19 cellular contexts compared by ENCODE assay signal in genomic region chr22:43168416-43169309, GRCh38. TPM values are rescaled to one million over a fixed set of nuclear protein-coding genes. Genes with fewer than 3 reads are reported as not detected.
DNase-seq lines count a peak whose midpoint lies in the region; ATAC-seq lines count a peak whose summit lies in the region.
"Had no signal": no experiment of that assay in that cellular context is flagged by ENCODE, and none has a peak within 500 bp of the region (broad histone marks: within the 10 kb centered on the region; RNA-seq: fewer than 3 reads in every experiment).

No MANE protein-coding gene starts in this region.

- H3K9me3 Mint-ChIP-seq in central memory CD8-positive, alpha-beta T cell: no peaks in the 10 kb centered on the region
- H3K9me3 Mint-ChIP-seq: activated B cell treated with CpG ODN at 0.5 μM for 24 hours; CD4-positive, CD25-positive, alpha-beta regulatory T cell; type B pancreatic cell had no signal

- DNase-seq in AG08396 (ENCODE audit: low spot score) (peak; percentile 55), GM23248 (peak; percentile 76), mesendoderm (peak; percentile 54), HUDEP-2 (lab: John Stamatoyannopoulos, UW; ENCODE audit: unreplicated experiment in 76 of 76) (no peak)
- no peak for DNase-seq in central memory CD8-positive, alpha-beta T cell (ENCODE audit: low spot score in 2 of 2)
- no peak for DNase-seq in stimulated activated CD4-positive, alpha-beta T cell treated with anti-CD3 and anti-CD28 coated beads, Interleukin-2, amount 100 ng/mL, for 48 hours
- DNase-seq in stimulated activated CD8-positive, alpha-beta memory T cell treated with anti-CD3 and anti-CD28 coated beads, Interleukin-4, amount 100 ng/mL, for 48 hours: no peak
- DNase-seq in activated naive CD4-positive, alpha-beta T cell treated with anti-CD3 and anti-CD28 coated beads, Interleukin-2, amount 50 U/mL, for 16 hours: no peak
- DNase-seq: activated B cell treated with CpG ODN at 0.5 μM for 24 hours; CD4-positive, CD25-positive, alpha-beta regulatory T cell; cortex of kidney; midbrain; NCI-H1105 treated with DMSO at 0.1 percent for 48 hours; NCI-H446 treated with DMSO at 0.1 percent for 48 hours; ovary; stimulated activated CD4-positive, alpha-beta T cell treated with anti-CD3 and anti-CD28 coated beads, Interleukin-15, amount 100 ng/mL, for 24 hours had no signal

- H3K4me2 ChIP-seq in GM23248 (ENCODE audit: unreplicated experiment) (no peak overlapping the region), mesendoderm (ENCODE audit: low read length) (no peak overlapping the region)

- no peak overlapping the region for H2AFZ ChIP-seq in GM23248

- in situ Hi-C loops in GM23248 (cut with MboI): no loop called here

- H3K27ac ChIP-seq in GM23248 (no peak overlapping the region), mesendoderm (ENCODE audit: low read depth, low read length) (no peak overlapping the region)
- H3K27ac ChIP-seq: esophagus muscularis mucosa, ovary had no signal

- H3K9ac ChIP-seq in GM23248: no peak overlapping the region
- no peak overlapping the region for H3K9ac ChIP-seq in mesendoderm (ENCODE audit: low read length)

- H3K79me1 ChIP-seq in mesendoderm (ENCODE audit: low read length): no peaks in the 10 kb centered on the region

- no peaks in the 10 kb centered on the region for H3K9me3 ChIP-seq in GM23248 (ENCODE audit: low read depth)
- H3K9me3 ChIP-seq: esophagus muscularis mucosa, ovary had no signal

- no peak for ATAC-seq in central memory CD8-positive, alpha-beta T cell (replicated peaks; ENCODE audit: extremely low read depth, poor library complexity, severe bottlenecking)

- H2BK5ac ChIP-seq in mesendoderm (ENCODE audit: low read length): no peak overlapping the region

- H3K79me2 ChIP-seq in GM23248 (ENCODE audit: insufficient read depth) (no peaks in the 10 kb centered on the region), mesendoderm (ENCODE audit: control insufficient read depth, insufficient read depth, low read length) (no peaks in the 10 kb centered on the region)

- no peak overlapping the region for H3K4me3 Mint-ChIP-seq in central memory CD8-positive, alpha-beta T cell
- H3K4me3 Mint-ChIP-seq: activated B cell treated with CpG ODN at 0.5 μM for 24 hours; activated naive CD8-positive, alpha-beta T cell; CD4-positive, CD25-positive, alpha-beta regulatory T cell; type B pancreatic cell had no signal

- H3K56ac ChIP-seq in mesendoderm (ENCODE audit: low read length): no peak overlapping the region

- H2BK120ac ChIP-seq in mesendoderm (ENCODE audit: low read depth, low read length): no peak overlapping the region

- H3F3A ChIP-seq in GM23248 (ENCODE audit: insufficient read depth): peaks cover 2% of the 10 kb centered on the region; the same call in 1 of the 2 replicates

- no peaks in the 10 kb centered on the region for H3K9me2 ChIP-seq in GM23248 (ENCODE audit: insufficient read depth)

- no peaks in the 10 kb centered on the region for H4K20me1 ChIP-seq in GM23248 (ENCODE audit: insufficient read depth)

- H3K4ac ChIP-seq in mesendoderm (ENCODE audit: low read depth, low read length): no peak overlapping the region

- no peak overlapping the region for H2AK5ac ChIP-seq in mesendoderm (ENCODE audit: low read length)

- H3K18ac ChIP-seq in mesendoderm (ENCODE audit: low read length): no peak overlapping the region

- no peak overlapping the region for H3K23ac ChIP-seq in mesendoderm (ENCODE audit: low read length)

- no peaks in the 10 kb centered on the region; the same call in 1 of the 2 replicates for H3K36me3 ChIP-seq in GM23248 (ENCODE audit: low read depth)
- H3K36me3 ChIP-seq in mesendoderm (ENCODE audit: control insufficient read depth, insufficient read depth, low read length): peaks cover 2% of the 10 kb centered on the region

- H4K5ac ChIP-seq in mesendoderm (ENCODE audit: low read length): no peak overlapping the region

- no peaks in the 10 kb centered on the region for H3K27me3 Mint-ChIP-seq in central memory CD8-positive, alpha-beta T cell
- H3K27me3 Mint-ChIP-seq: activated B cell treated with CpG ODN at 0.5 μM for 24 hours; activated naive CD8-positive, alpha-beta T cell; CD4-positive, CD25-positive, alpha-beta regulatory T cell had no signal

- H3K27me3 ChIP-seq in GM23248 (replicated peaks; ENCODE audit: insufficient read depth): no peaks in the 10 kb centered on the region
- H3K27me3 ChIP-seq in mesendoderm (ENCODE audit: insufficient read depth, low read length, poor library complexity): no peaks in the 10 kb centered on the region
- H3K27me3 ChIP-seq: esophagus muscularis mucosa, ovary had no signal

- H3K4me1 Mint-ChIP-seq in central memory CD8-positive, alpha-beta T cell: peaks cover 9% of the 10 kb centered on the region

- H3K4me3 ChIP-seq in GM23248: no peak overlapping the region
- H3K4me3 ChIP-seq in mesendoderm (ENCODE audit: low read length): no peak overlapping the region
- H3K4me3 ChIP-seq: esophagus muscularis mucosa, ovary had no signal

- peak overlapping the region; percentile 30 for H3K27ac Mint-ChIP-seq in central memory CD8-positive, alpha-beta T cell (ENCODE audit: low read depth)
- H3K27ac Mint-ChIP-seq: activated B cell treated with CpG ODN at 0.5 μM for 24 hours; activated naive CD8-positive, alpha-beta T cell; type B pancreatic cell had no signal

- 61 to 64% methylated on average over 24 to 25 of the region's 25 CpGs for WGBS in GM23248 (ENCODE audit: low coverage in 1 of 2, low lambda C conversion rate in 2 of 2, missing lambda C conversion rate in 2 of 2), 2 experiments
- no CpG with 5 or more reads among the region's 25 CpGs for WGBS in mesendoderm (ENCODE audit: extremely low coverage, insufficient coverage, low lambda C conversion rate)

- H2BK15ac ChIP-seq in mesendoderm (replicated peaks; ENCODE audit: low read depth): no peak overlapping the region

- peaks cover 11% of the 10 kb centered on the region for H3K36me3 Mint-ChIP-seq in central memory CD8-positive, alpha-beta T cell (ENCODE audit: insufficient read depth)
- H3K36me3 Mint-ChIP-seq: type B pancreatic cell had no signal

- no peak overlapping the region for H4K8ac ChIP-seq in mesendoderm (ENCODE audit: low read depth, low read length)

- H3K4me1 ChIP-seq in GM23248 (ENCODE audit: insufficient read depth): peaks cover 3% of the 10 kb centered on the region; the same call in 1 of the 2 replicates
- H3K4me1 ChIP-seq in mesendoderm (ENCODE audit: control insufficient read depth, low read depth, low read length): no peaks in the 10 kb centered on the region

RNA-seq across cellular contexts. Expression of gene TSPO, which starts 17.3 kb away (rescaled TPM):
- 760 and 970 TPM in 2 replicates for total RNA-seq in GM23248 (2014; rRNA removed; shearing (Covaris generic))
- polyA plus RNA-seq in GM23248 (2016; fragmentation: Nextera tagmentation; extraction: Ambion mirVana): 896 and 938 TPM in 2 replicates
- 8.7 TPM for polyA plus RNA-seq in mesendoderm (2013, experiment 1 of 2)
- 8.6 TPM for polyA plus RNA-seq in mesendoderm (2013, experiment 2 of 2)

RNA-seq across cellular contexts. Expression of gene TTLL12, which starts 18.3 kb away (rescaled TPM):
- 42.8 and 43.9 TPM in 2 replicates for total RNA-seq in GM23248 (2014; rRNA removed; shearing (Covaris generic))
- 28.1 and 29.5 TPM in 2 replicates for polyA plus RNA-seq in GM23248 (2016; fragmentation: Nextera tagmentation; extraction: Ambion mirVana)
- 58.0 TPM for polyA plus RNA-seq in mesendoderm (2013, experiment 1 of 2)
- polyA plus RNA-seq in mesendoderm (2013, experiment 2 of 2): 56.8 TPM

RNA-seq across cellular contexts. Expression of gene MCAT, which starts 25.5 kb away (rescaled TPM):
- 16.0 and 23.4 TPM in 2 replicates for total RNA-seq in GM23248 (2014; rRNA removed; shearing (Covaris generic))
- polyA plus RNA-seq in GM23248 (2016; fragmentation: Nextera tagmentation; extraction: Ambion mirVana): 17.6 and 18.2 TPM in 2 replicates
- polyA plus RNA-seq in mesendoderm (2013, experiment 1 of 2): 10.6 TPM
- polyA plus RNA-seq in mesendoderm (2013, experiment 2 of 2): 11.2 TPM

RNA-seq across cellular contexts. Expression of gene BIK, which starts 58.1 kb away (rescaled TPM):
- total RNA-seq in GM23248 (2014; rRNA removed; shearing (Covaris generic)): not detected in 2 replicates
- not detected in 2 replicates for polyA plus RNA-seq in GM23248 (2016; fragmentation: Nextera tagmentation; extraction: Ambion mirVana)
- 0.48 TPM for polyA plus RNA-seq in mesendoderm (2013, experiment 1 of 2)
- polyA plus RNA-seq in mesendoderm (2013, experiment 2 of 2): 0.39 TPM

Comparison
In these comparisons a context has a peak if more than half of its experiments do, and no peak if none do; other contexts are left out.
1. DNase-seq: peak in AG08396 (single experiment), GM23248 (single experiment) and mesendoderm (single experiment); none in central memory CD8-positive, alpha-beta T cell (0 of 2), stimulated activated CD4-positive, alpha-beta T cell treated with anti-CD3 and anti-CD28 coated beads, Interleukin-2, amount 100 ng/mL, for 48 hours (0 of 2), HUDEP-2 (0 of 76), stimulated activated CD8-positive, alpha-beta memory T cell treated with anti-CD3 and anti-CD28 coated beads, Interleukin-4, amount 100 ng/mL, for 48 hours (single experiment) and activated naive CD4-positive, alpha-beta T cell treated with anti-CD3 and anti-CD28 coated beads, Interleukin-2, amount 50 U/mL, for 16 hours (single experiment).